10 cellular contexts compared by ENCODE assay signal in the genomic region with DNA sequence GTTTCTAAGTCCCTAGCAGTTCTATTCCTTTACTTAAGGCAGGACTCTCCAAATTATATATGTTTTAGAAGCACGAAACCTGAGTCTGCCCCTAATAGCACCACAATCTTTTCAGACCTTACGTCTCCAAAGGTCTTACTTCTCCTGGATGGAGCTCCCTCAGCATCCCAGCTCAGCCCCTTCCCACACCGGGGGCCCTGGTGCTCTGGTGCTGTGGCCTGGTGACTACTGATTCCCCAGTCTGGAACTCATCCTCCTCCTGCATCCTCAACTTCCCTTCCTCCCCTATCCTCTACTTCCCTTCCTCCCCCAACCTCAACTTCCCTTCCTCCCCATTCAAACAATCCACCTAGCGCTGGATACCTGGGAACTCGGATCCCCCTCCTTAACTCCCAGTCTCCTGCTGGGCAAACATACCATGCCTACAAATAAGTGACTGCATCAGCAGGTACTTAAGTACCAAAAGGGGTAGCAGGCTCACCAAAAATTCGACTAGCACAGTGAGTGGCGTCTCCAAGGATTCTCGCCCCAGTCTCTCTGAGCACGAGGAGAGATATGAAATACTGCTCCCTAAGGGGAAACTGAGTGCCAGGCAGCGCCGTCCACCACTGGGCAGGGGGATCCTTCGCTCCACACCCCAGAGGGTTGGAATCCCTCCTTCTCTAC. TPM values are rescaled to one million over a fixed set of nuclear protein-coding genes. Genes with fewer than 3 reads are reported as not detected.
DNase-seq lines count a peak whose midpoint lies in the region; ATAC-seq, FAIRE-seq and TF ChIP-seq lines count a peak whose summit lies in the region.
"Had no signal": no experiment of that assay in that cellular context is flagged by ENCODE, and none has a peak within 500 bp of the region (broad histone marks: within the 10 kb centered on the region; RNA-seq: fewer than 3 reads in every experiment).

No MANE protein-coding gene starts in this region.

- peaks cover 44 to 63% (median 55%) of the 10 kb centered on the region in 11 experiments for H3K27me3 ChIP-seq in BLaER1 treated with 17β-estradiol and CSF1 and Interleukin-3, amounts not matched to agents 10 nM and 100 nM
- H3K27me3 ChIP-seq in HAP-1 (ENCODE audit: low read depth), result no peaks in the 10 kb centered on the region
- no peaks in the 10 kb centered on the region for H3K27me3 ChIP-seq in endocrine pancreas (ENCODE audit: control insufficient read depth, insufficient read depth, low read length)
- no peaks in the 10 kb centered on the region for H3K27me3 ChIP-seq in pancreas

- no peak overlapping the region for H3K27ac ChIP-seq in BLaER1 treated with 17β-estradiol and CSF1 and Interleukin-3, amounts not matched to agents 10 nM and 100 nM
- no peak overlapping the region for H3K27ac ChIP-seq in pancreas

- peaks cover 0 to 9% (median 4%) of the 10 kb centered on the region in 11 experiments; a peak in 3 of 22 replicates for H3K9me3 ChIP-seq in BLaER1 treated with 17β-estradiol and CSF1 and Interleukin-3, amounts not matched to agents 10 nM and 100 nM (replicated peaks in 1 of 11)
- H3K9me3 ChIP-seq in HAP-1 (no peaks in the 10 kb centered on the region), endocrine pancreas (ENCODE audit: control insufficient read depth, low read length) (no peaks in the 10 kb centered on the region), pancreas (no peaks in the 10 kb centered on the region)

- H4K20me1 ChIP-seq in BLaER1 treated with 17β-estradiol and CSF1 and Interleukin-3, amounts not matched to agents 10 nM and 100 nM, result peaks cover 0 to 11% (median 0%) of the 10 kb centered on the region in 11 experiments; a peak in 3 of 22 replicates

- WGBS in pancreas, 2 donors, result 52 to 61% methylated on average over 12 of the region's 12 CpGs

- peaks cover 0 to 9% (median 7%) of the 10 kb centered on the region in 10 experiments; a peak in 11 of 20 replicates for H3K4me1 ChIP-seq in BLaER1 treated with 17β-estradiol and CSF1 and Interleukin-3, amounts not matched to agents 10 nM and 100 nM
- peaks cover 24% of the 10 kb centered on the region for H3K4me1 ChIP-seq in HAP-1
- H3K4me1 ChIP-seq in endocrine pancreas (ENCODE audit: control insufficient read depth, insufficient read depth, low read length), result peaks cover 6% of the 10 kb centered on the region
- no peaks in the 10 kb centered on the region for H3K4me1 ChIP-seq in pancreas

- ATAC-seq in pancreas (no peak), HG03378 (IDR thresholded peaks at IDR 0.05; ENCODE audit: unreplicated experiment) (no peak), GM21723 (IDR thresholded peaks at IDR 0.05; ENCODE audit: unreplicated experiment) (no peak), HG03196 (IDR thresholded peaks at IDR 0.05; ENCODE audit: unreplicated experiment) (no peak)

- no peak for FAIRE-seq in pancreas (lab: Jason Lieb, UNC)
- FAIRE-seq: TTC549 had no signal

- DNase-seq in HAP-1 (ENCODE audit: low spot score in 2 of 2) (peak in 1 of 2 experiments; percentile 49), pancreas (no peak), NCI-H345 treated with DMSO at 0.1 percent for 48 hours (lab: John Stamatoyannopoulos, UW; ENCODE audit: unreplicated experiment) (no peak)
- DNase-seq: activated effector memory CD4-positive, alpha-beta T cell treated with Interleukin-2 at 50 U/mL for 16 hours had no signal

- intact Hi-C loops in pancreas (cut with DNase I), result no loop called here

- no peak for TF ChIP-seq CTCF in pancreas (IDR thresholded peaks at IDR 0.05)

- H3K36me3 ChIP-seq in BLaER1 treated with 17β-estradiol and CSF1 and Interleukin-3, amounts not matched to agents 10 nM and 100 nM, result no peaks in the 10 kb centered on the region
- H3K36me3 ChIP-seq in HAP-1 (replicated peaks), result no peaks in the 10 kb centered on the region
- H3K36me3 ChIP-seq in endocrine pancreas (ENCODE audit: control insufficient read depth, insufficient read depth, low read length), result no peaks in the 10 kb centered on the region
- no peaks in the 10 kb centered on the region for H3K36me3 ChIP-seq in pancreas

- H3K4me2 ChIP-seq in BLaER1 treated with 17β-estradiol and CSF1 and Interleukin-3, amounts not matched to agents 10 nM and 100 nM, result peak overlapping the region in 7 of 11 experiments; percentile 66 to 85 (median 75); a peak in 12 of 22 replicates

- in situ Hi-C loops in HAP-1 (cut with MboI; ENCODE audit: low sequenced_read_pairs), result no loop called here

- peak overlapping the region in 7 of 10 experiments; percentile 39 to 60 (median 47); a peak in 8 of 20 replicates for H3K4me3 ChIP-seq in BLaER1 treated with 17β-estradiol and CSF1 and Interleukin-3, amounts not matched to agents 10 nM and 100 nM
- peak overlapping the region; percentile 21 for H3K4me3 ChIP-seq in HAP-1
- peak overlapping the region; percentile 54 for H3K4me3 ChIP-seq in endocrine pancreas (ENCODE audit: control insufficient read depth, insufficient read depth, low read length)
- peak overlapping the region in 3 of 4 donors; percentile 7 to 48 (median 39) for H3K4me3 ChIP-seq in pancreas

- H3K9ac ChIP-seq in BLaER1 treated with 17β-estradiol and CSF1 and Interleukin-3, amounts not matched to agents 10 nM and 100 nM, result no peak overlapping the region
- peak overlapping the region; percentile 47 for H3K9ac ChIP-seq in endocrine pancreas (ENCODE audit: control insufficient read depth, insufficient read depth, low read length)

RNA-seq across cellular contexts. Expression of gene IGFBPL1, which starts 0.8 kb away (rescaled TPM):
- 1 to 10 TPM in 1 of 6 donors, under 1 TPM in 5; 0.12 to 1.1 (median 0.72) TPM for total RNA-seq in pancreas
- 1 to 10 TPM in 1 of 2 donors, under 1 TPM in 1; 0.42 to 2.2 TPM for polyA plus RNA-seq in pancreas

RNA-seq across cellular contexts. Expression of gene ALDH1B1, which starts 30.9 kb away (rescaled TPM):
- total RNA-seq in pancreas, result 10 to 100 TPM in 3 of 6 donors, 1 to 10 TPM in 3; 6.3 to 17.1 (median 10.3) TPM
- 10 to 100 TPM in 1 of 2 donors, 1 to 10 TPM in 1; 6.0 to 12.4 TPM for polyA plus RNA-seq in pancreas
